Comparison of ENCODE assay signal across 8 cellular contexts in genomic region chr9:97501972-97502221, GRCh38. TPM values are rescaled to one million over a fixed set of nuclear protein-coding genes. Genes with fewer than 3 reads are reported as not detected.
DNase-seq lines count a peak whose midpoint lies in the region; ATAC-seq and TF ChIP-seq lines count a peak whose summit lies in the region.

No MANE protein-coding gene starts in this region.

- H3K79me2 ChIP-seq in OCI-LY3 (ENCODE audit: low read length) = no peaks in the 10 kb centered on the region

- DNase-seq in CD14-positive monocyte (ENCODE audit: low spot score) = no peak
- peak in 1 of 2 donors; percentile 28 for DNase-seq in foreskin fibroblast
- DNase-seq in KG1 (lab: John Stamatoyannopoulos, UW) = no peak
- no peak for DNase-seq in HuH-7.5 (ENCODE audit: low spot score)

- no peak overlapping the region for H3K27ac ChIP-seq in OCI-LY3 (ENCODE audit: low read length)
- peak overlapping the region; percentile 95 for H3K27ac ChIP-seq in skeletal muscle tissue (ENCODE audit: low read depth, low read length)

- H3K4me1 ChIP-seq in OCI-LY3 (ENCODE audit: low read length) (peaks cover 7% of the 10 kb centered on the region), skeletal muscle tissue (ENCODE audit: control insufficient read depth in 3 of 3, insufficient read depth in 3 of 3, low read length in 3 of 3) (peaks cover 36 to 49% (median 44%) of the 10 kb centered on the region in 3 donors)

- TF ChIP-seq CTCF in CD14-positive monocyte (IDR thresholded peaks at IDR 0.05) = no peak
- no peak for TF ChIP-seq CTCF in OCI-LY3 (IDR thresholded peaks at IDR 0.05; ENCODE audit: low read depth, low read length)
- no peak for TF ChIP-seq CTCF in foreskin fibroblast (IDR thresholded peaks at IDR 0.05; ENCODE audit: low read depth, low read length)

- intact Hi-C loops in CD14-positive monocyte (cut with micrococcal nuclease) = no loop called here

- H3K4me3 ChIP-seq in OCI-LY3 (ENCODE audit: low read length) (peak overlapping the region; percentile 89), foreskin fibroblast (ENCODE audit: low read depth in 1 of 2, low read length in 2 of 2) (peak overlapping the region; percentile 45 to 49), skeletal muscle tissue (ENCODE audit: low read length in 3 of 3) (peak overlapping the region; percentile 82 to 92 (median 87))

- H2AFZ ChIP-seq in OCI-LY3 (ENCODE audit: low read depth, low read length) = 0 out of 2 replicates have a peak overlapping the region, but pooled peaks have one; percentile 28

- H3K9ac ChIP-seq in OCI-LY3 (ENCODE audit: low read length) (peak overlapping the region; percentile 51), skeletal muscle tissue (ENCODE audit: low read depth in 1 of 3, low read length in 3 of 3) (peak overlapping the region; percentile 89 to 98 (median 92))

- peaks cover 22% of the 10 kb centered on the region for H3K4me1 Mint-ChIP-seq in CD14-positive monocyte

- peaks cover 5% of the 10 kb centered on the region for H3K36me3 ChIP-seq in OCI-LY3 (replicated peaks; ENCODE audit: low read depth, low read length)
- H3K36me3 ChIP-seq in skeletal muscle tissue (ENCODE audit: control insufficient read depth in 3 of 3, insufficient read depth in 3 of 3, low read length in 3 of 3) = peaks cover 0 to under 1% (median 0%) of the 10 kb centered on the region in 3 donors

- H3K27me3 ChIP-seq in OCI-LY3 (ENCODE audit: low read depth, low read length) (peaks cover 62% of the 10 kb centered on the region), skeletal muscle tissue (ENCODE audit: control insufficient read depth in 3 of 3, insufficient read depth in 3 of 3, low read length in 3 of 3) (no peaks in the 10 kb centered on the region)

- H3K36me3 Mint-ChIP-seq in CD14-positive monocyte = peaks cover 14 to 16% of the 10 kb centered on the region in 2 donors

- peak overlapping the region; percentile 76 to 93 for H3K4me3 Mint-ChIP-seq in CD14-positive monocyte

- peak; percentile 31 for ATAC-seq in GM21619 (IDR thresholded peaks at IDR 0.05; ENCODE audit: unreplicated experiment)
- ATAC-seq in HG03520 (IDR thresholded peaks at IDR 0.05; ENCODE audit: unreplicated experiment) = no peak

- no peaks in the 10 kb centered on the region for H3K9me3 ChIP-seq in OCI-LY3 (ENCODE audit: insufficient read depth, low read length)
- no peaks in the 10 kb centered on the region for H3K9me3 ChIP-seq in skeletal muscle tissue (ENCODE audit: control insufficient read depth in 3 of 3, low read length in 3 of 3)

- no peak overlapping the region for H3K27ac Mint-ChIP-seq in CD14-positive monocyte

- H4K20me1 ChIP-seq in OCI-LY3 (ENCODE audit: insufficient read depth, low read length) = no peaks in the 10 kb centered on the region

- peaks cover 60 to 65% (median 61%) of the 10 kb centered on the region in 3 donors for H3K27me3 Mint-ChIP-seq in CD14-positive monocyte (ENCODE audit: low read depth in 3 of 3)

- peak overlapping the region; percentile 82 for H3K4me2 ChIP-seq in OCI-LY3 (ENCODE audit: low read length)

- H3K9me3 Mint-ChIP-seq in CD14-positive monocyte = peaks cover 0 to 28% (median 19%) of the 10 kb centered on the region in 7 donors

RNA-seq across cellular contexts. Expression of gene TMOD1, which starts 0.4 kb away (rescaled TPM):
- polyA plus RNA-seq in CD14-positive monocyte = under 1 TPM; 0.59 to 0.81 TPM
- 45.9 TPM for total RNA-seq in skeletal muscle tissue
